ENCODE assay signal across 8 cellular contexts in the genomic region with DNA sequence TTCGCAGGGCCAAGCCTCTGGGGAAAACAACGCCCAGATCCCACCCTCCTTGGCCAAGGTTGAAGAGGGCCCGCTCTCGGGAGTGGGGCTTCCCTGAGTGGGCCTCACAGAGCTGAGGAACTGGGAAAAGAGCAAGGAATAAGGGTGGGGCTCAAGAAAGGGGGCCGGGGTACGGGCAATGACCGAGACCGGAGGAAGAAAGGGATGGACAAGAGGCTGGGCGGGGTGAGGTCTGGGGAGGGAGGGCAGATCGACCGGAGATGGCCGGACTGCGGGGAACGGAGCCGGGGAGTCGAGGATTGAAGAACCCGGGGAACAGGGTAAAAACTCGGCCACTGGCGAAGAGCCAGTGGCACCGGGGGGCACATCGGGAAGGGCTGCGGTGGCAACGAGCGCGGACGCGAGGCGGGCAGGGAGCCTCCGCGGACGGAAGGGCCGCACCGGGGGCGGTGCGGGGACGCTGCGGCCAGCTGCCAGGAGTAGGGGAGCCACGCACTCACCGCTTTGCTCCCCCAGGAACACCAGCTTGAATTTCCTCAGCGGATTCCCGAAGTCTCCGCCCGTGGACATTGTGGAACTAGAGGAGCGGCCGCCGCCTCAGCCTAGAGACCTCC. TPM values are rescaled to one million over a fixed set of nuclear protein-coding genes. Genes with fewer than 3 reads are reported as not detected.
DNase-seq lines count a peak whose midpoint lies in the region; ATAC-seq and TF ChIP-seq lines count a peak whose summit lies in the region.

No MANE protein-coding gene starts in this region.

- CTCF ChIA-PET in T-cell (lab: Charles Lee) = interaction anchor here in 1 of 2 donors (1.2 to 3.5 kb wide), 2 partner anchors 19 to 25 kb away, joined by 4 to 40 read pairs; no protein-coding TSS in a partner anchor

- H3K36me3 Mint-ChIP-seq in T-cell = peaks cover 2% of the 10 kb centered on the region

- no peak for TF ChIP-seq CTCF in GM12865 (IDR thresholded peaks at IDR 0.05; ENCODE audit: insufficient read depth, low read depth, low read length, missing control alignments)

- peaks cover 32 to 41% (median 40%) of the 10 kb centered on the region in 3 donors for H3K4me1 Mint-ChIP-seq in T-cell

- H3K9ac ChIP-seq in duodenal mucosa (ENCODE audit: low read depth in 1 of 2, low read length in 2 of 2) = peak overlapping the region; percentile 86 to 91

- H3K9me3 Mint-ChIP-seq in T-cell = no peaks in the 10 kb centered on the region

- H3K4me3 Mint-ChIP-seq in T-cell = peak overlapping the region; percentile 88 to 98 (median 90)

- no peaks in the 10 kb centered on the region for H3K36me3 ChIP-seq in duodenal mucosa (ENCODE audit: control insufficient read depth in 1 of 2, insufficient read depth in 2 of 2, low read length in 2 of 2)

- H3K27ac ChIP-seq in duodenal mucosa (ENCODE audit: low read depth, low read length) = peak overlapping the region; percentile 87
- peak overlapping the region; percentile 88 for H3K27ac ChIP-seq in substantia nigra (ENCODE audit: low read depth, low read length, poor library complexity, severe bottlenecking)

- peak overlapping the region; percentile 98 for H3K4me3 ChIP-seq in GM12865 (ENCODE audit: low read depth, low read length)
- H3K4me3 ChIP-seq in duodenal mucosa (ENCODE audit: low read depth in 1 of 2, low read length in 2 of 2) = peak overlapping the region; percentile 78 to 90

- H3K9me3 ChIP-seq in duodenal mucosa (ENCODE audit: control insufficient read depth in 1 of 2, low read length in 2 of 2) = no peaks in the 10 kb centered on the region

- no peaks in the 10 kb centered on the region for H3K27me3 ChIP-seq in duodenal mucosa (ENCODE audit: control insufficient read depth in 1 of 2, insufficient read depth in 2 of 2, low read length in 2 of 2)

- no peaks in the 10 kb centered on the region for H3K27me3 Mint-ChIP-seq in T-cell

- H3K27ac Mint-ChIP-seq in T-cell = peak overlapping the region; percentile 58 to 78

- ATAC-seq in HG03108 (IDR thresholded peaks at IDR 0.05; ENCODE audit: unreplicated experiment) (peak; percentile 3), T-cell (replicated peaks in 1 of 4) (no peak)

- DNase-seq in 8988T (peak; percentile 35), GM12865 (ENCODE audit: low read depth) (peak; percentile 29), T-cell (peak in 5 of 34 experiments; percentile 1 to 6 (median 5)), medulla oblongata (ENCODE audit: extremely low spot score) (peak; percentile 39), substantia nigra (lab: John Stamatoyannopoulos, UW) (peak in 38 of 49 donors; percentile 12 to 83 (median 43)), KG1 (lab: John Stamatoyannopoulos, UW) (no peak)

- peaks cover 19 to 20% of the 10 kb centered on the region in 2 donors for H3K4me1 ChIP-seq in duodenal mucosa (ENCODE audit: control insufficient read depth in 1 of 2, insufficient read depth in 2 of 2, low read length in 2 of 2)

- POLR2A ChIA-PET in T-cell (lab: Charles Lee) = interaction anchor here (0.6 to 2.1 kb wide), 4 partner anchors 14 to 85 kb away, joined by 3 to 29 read pairs (median 6); partner anchors contain the start of gene MRPL48 (in 1 of the 2)

RNA-seq across cellular contexts. Expression of gene RAB6A, which starts 0.7 kb away (rescaled TPM):
- total RNA-seq in T-cell = 100 to 1,000 TPM in 3 of 5 donors, 10 to 100 TPM in 2; 58.1 to 118 (median 102) TPM

RNA-seq across cellular contexts. Expression of gene MRPL48, which starts 27.5 kb away (rescaled TPM):
- 10 to 100 TPM; 21.9 to 26.6 (median 25.7) TPM for total RNA-seq in T-cell
